In genomic region chr17:72432143-72432604, GRCh38 we compare ENCODE assay signal across 1 cellular context.
TF ChIP-seq lines count a peak whose summit lies in the region.

No MANE protein-coding gene starts in this region.

TF ChIP-seq in HEK293, 187 proteins besides CTCF, POLR2A, EP300 and RAD21 (continued from another document):
- peak; percentile 83; the same call in 1 of the 2 replicates for TF ChIP-seq HOXD13 (CRISPR knock-in tag; IDR thresholded peaks at IDR 0.05; ENCODE audit: borderline replicate concordance)
- TF ChIP-seq ZNF146 (tag by site-specific recombination; IDR thresholded peaks at IDR 0.05): no peak
- no peak for TF ChIP-seq ELK4 (IDR thresholded peaks at IDR 0.05; ENCODE audit: borderline replicate concordance, low read depth, low read length)
- TF ChIP-seq ZSCAN4 (tag by site-specific recombination; IDR thresholded peaks at IDR 0.05): no peak
- no peak for TF ChIP-seq ZNF292 (tag by site-specific recombination; IDR thresholded peaks at IDR 0.05; ENCODE audit: borderline replicate concordance, low read depth)
- no peak for TF ChIP-seq ZSCAN18 (tag by site-specific recombination; IDR thresholded peaks at IDR 0.05)
- no peak for TF ChIP-seq ZNF768 (tag by site-specific recombination; IDR thresholded peaks at IDR 0.05)
- TF ChIP-seq ZFHX2 (tag by site-specific recombination; conservative IDR thresholded peaks at IDR 0.05): peak; percentile 44; the same call in 1 of the 2 replicates
- TF ChIP-seq GLIS2 (tag by site-specific recombination; IDR thresholded peaks at IDR 0.05): no peak
- TF ChIP-seq ZNF148 (tag by site-specific recombination; IDR thresholded peaks at IDR 0.05; ENCODE audit: borderline replicate concordance): no peak
- TF ChIP-seq ZNF335 (tag by site-specific recombination; conservative IDR thresholded peaks at IDR 0.05): peak; percentile 36; the same call in 1 of the 2 replicates
- TF ChIP-seq GLI2 (tag by site-specific recombination; IDR thresholded peaks at IDR 0.05; ENCODE audit: borderline replicate concordance, low read depth): no peak
- no peak; the same call in 1 of the 2 replicates for TF ChIP-seq ZNF366 (tag by site-specific recombination; conservative IDR thresholded peaks at IDR 0.05)
- TF ChIP-seq ZNF600 (tag by site-specific recombination; IDR thresholded peaks at IDR 0.05): peak; percentile 82
- no peak for TF ChIP-seq ZNF792 (tag by site-specific recombination; IDR thresholded peaks at IDR 0.05)
- no peak for TF ChIP-seq TRIM28 (IDR thresholded peaks at IDR 0.05; ENCODE audit: borderline replicate concordance, low read length)
- no peak for TF ChIP-seq ZFP3 (tag by site-specific recombination; IDR thresholded peaks at IDR 0.05; ENCODE audit: low read depth)
- no peak for TF ChIP-seq KLF16 (tag by site-specific recombination; IDR thresholded peaks at IDR 0.05)
- TF ChIP-seq ZNF747 (tag by site-specific recombination; IDR thresholded peaks at IDR 0.05): no peak
